2 cellular contexts compared by ENCODE assay signal in genomic region chr2:241491549-241492173, GRCh38.
TF ChIP-seq lines count a peak whose summit lies in the region.

No MANE protein-coding gene starts in this region.

TF ChIP-seq in HCT116, 20 proteins besides CTCF, POLR2A, EP300 and RAD21:
- TF ChIP-seq CBX3 (IDR thresholded peaks at IDR 0.05; ENCODE audit: low read depth) (no peak), ZNF274 (IDR thresholded peaks at IDR 0.05; ENCODE audit: low read depth, low read length) (no peak), JUND (IDR thresholded peaks at IDR 0.05) (no peak), YY1 (IDR thresholded peaks at IDR 0.05; ENCODE audit: extremely low read depth, insufficient replicate concordance, low read depth, low read length) (no peak), ELF1 (IDR thresholded peaks at IDR 0.05; ENCODE audit: borderline replicate concordance, low read depth) (no peak), ZFX (IDR thresholded peaks at IDR 0.05) (no peak), ZBTB33 (IDR thresholded peaks at IDR 0.05; ENCODE audit: extremely low read depth, insufficient replicate concordance, low read length) (no peak), ATF3 (IDR thresholded peaks at IDR 0.05) (no peak), TCF7L2 (IDR thresholded peaks at IDR 0.05; ENCODE audit: borderline replicate concordance, extremely low read depth, insufficient read depth, insufficient read length) (no peak), CEBPB (IDR thresholded peaks at IDR 0.05; ENCODE audit: low read depth) (no peak), SIN3A (IDR thresholded peaks at IDR 0.05; ENCODE audit: low read depth) (no peak), FOSL1 (IDR thresholded peaks at IDR 0.05; ENCODE audit: low read depth) (no peak), EGR1 (IDR thresholded peaks at IDR 0.05; ENCODE audit: low read depth) (no peak)
- TF ChIP-seq, protein P1, sequence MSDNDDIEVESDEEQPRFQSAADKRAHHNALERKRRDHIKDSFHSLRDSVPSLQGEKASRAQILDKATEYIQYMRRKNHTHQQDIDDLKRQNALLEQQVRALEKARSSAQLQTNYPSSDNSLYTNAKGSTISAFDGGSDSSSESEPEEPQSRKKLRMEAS (IDR thresholded peaks at IDR 0.05): no peak

TF ChIP-seq in endothelial cell of umbilical vein, 7 proteins besides CTCF, POLR2A, EP300 and RAD21:
- TF ChIP-seq JUN (IDR thresholded peaks at IDR 0.05; ENCODE audit: borderline replicate concordance, insufficient read depth, insufficient read length, low read depth): no peak
- peak; percentile 15 for TF ChIP-seq POLR2AphosphoS5 (IDR thresholded peaks at IDR 0.05; ENCODE audit: insufficient read depth, low read depth, low read length)
- TF ChIP-seq, protein P1 (IDR thresholded peaks at IDR 0.05; ENCODE audit: insufficient read depth, insufficient read length): no peak
- TF ChIP-seq FOS (IDR thresholded peaks at IDR 0.05; ENCODE audit: borderline replicate concordance, insufficient read depth, low read length): no peak
- TF ChIP-seq MYC (IDR thresholded peaks at IDR 0.05; ENCODE audit: low read depth, low read length): no peak
